Comparison of ENCODE assay signal across 1 cellular context in the genomic region with DNA sequence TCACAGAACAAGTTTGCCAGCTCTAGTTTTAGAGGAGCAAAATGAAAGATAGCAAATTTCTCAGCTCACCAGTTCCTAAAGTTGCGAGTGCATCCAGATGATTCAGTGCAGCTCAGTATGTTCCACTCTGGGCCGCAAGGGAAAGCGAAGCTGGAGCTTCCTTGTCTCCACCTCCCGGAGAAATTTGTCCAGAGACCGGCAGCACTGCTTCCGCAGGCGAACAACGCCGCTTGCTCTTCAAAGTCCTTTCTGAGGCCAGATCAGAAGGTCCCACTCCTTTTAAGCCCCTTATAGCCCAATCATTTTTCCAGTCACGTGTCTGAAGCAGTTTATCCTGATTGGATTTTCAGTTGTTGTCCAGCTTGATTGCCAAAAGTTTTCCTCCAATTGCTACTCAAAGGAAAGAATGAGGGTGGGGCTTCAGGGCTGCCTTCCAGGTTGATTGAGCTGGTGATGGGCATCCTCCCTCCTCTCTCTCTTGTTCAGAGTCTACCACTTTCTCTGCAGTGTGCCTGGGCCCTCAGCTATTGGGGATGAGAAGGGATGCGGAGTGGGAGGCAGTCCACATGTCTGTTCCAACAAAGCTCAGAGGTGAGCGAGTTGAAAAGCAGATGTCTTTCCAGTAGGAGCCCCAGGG.
TF ChIP-seq lines count a peak whose summit lies in the region.

Gene ZNF280A, minus strand, starts transcription at position 251 of the 637 bp plus-strand sequence. CDS start 4,640 bp downstream, outside the sequence.

TF ChIP-seq in HepG2, 621 proteins besides CTCF, POLR2A, EP300 and RAD21 (continued from another document):
- TF ChIP-seq EEA1 (CRISPR knock-in tag; IDR thresholded peaks at IDR 0.05; ENCODE audit: borderline replicate concordance): no peak
- TF ChIP-seq, protein P1, sequence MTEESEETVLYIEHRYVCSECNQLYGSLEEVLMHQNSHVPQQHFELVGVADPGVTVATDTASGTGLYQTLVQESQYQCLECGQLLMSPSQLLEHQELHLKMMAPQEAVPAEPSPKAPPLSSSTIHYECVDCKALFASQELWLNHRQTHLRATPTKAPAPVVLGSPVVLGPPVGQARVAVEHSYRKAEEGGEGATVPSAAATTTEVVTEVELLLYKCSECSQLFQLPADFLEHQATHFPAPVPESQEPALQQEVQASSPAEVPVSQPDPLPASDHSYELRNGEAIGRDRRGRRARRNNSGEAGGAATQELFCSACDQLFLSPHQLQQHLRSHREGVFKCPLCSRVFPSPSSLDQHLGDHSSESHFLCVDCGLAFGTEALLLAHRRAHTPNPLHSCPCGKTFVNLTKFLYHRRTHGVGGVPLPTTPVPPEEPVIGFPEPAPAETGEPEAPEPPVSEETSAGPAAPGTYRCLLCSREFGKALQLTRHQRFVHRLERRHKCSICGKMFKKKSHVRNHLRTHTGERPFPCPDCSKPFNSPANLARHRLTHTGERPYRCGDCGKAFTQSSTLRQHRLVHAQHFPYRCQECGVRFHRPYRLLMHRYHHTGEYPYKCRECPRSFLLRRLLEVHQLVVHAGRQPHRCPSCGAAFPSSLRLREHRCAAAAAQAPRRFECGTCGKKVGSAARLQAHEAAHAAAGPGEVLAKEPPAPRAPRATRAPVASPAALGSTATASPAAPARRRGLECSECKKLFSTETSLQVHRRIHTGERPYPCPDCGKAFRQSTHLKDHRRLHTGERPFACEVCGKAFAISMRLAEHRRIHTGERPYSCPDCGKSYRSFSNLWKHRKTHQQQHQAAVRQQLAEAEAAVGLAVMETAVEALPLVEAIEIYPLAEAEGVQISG (CRISPR knock-in tag; IDR thresholded peaks at IDR 0.05): 0 out of 2 replicates have a peak, but pooled peaks have one; percentile 27
- 0 out of 2 replicates have a peak, but pooled peaks have one; percentile 32 for TF ChIP-seq ZNF772 (CRISPR knock-in tag; IDR thresholded peaks at IDR 0.05)
- no peak for TF ChIP-seq NFAT5 (CRISPR knock-in tag; IDR thresholded peaks at IDR 0.05)
